Comparison of ENCODE assay signal across 27 cellular contexts in the genomic region with DNA sequence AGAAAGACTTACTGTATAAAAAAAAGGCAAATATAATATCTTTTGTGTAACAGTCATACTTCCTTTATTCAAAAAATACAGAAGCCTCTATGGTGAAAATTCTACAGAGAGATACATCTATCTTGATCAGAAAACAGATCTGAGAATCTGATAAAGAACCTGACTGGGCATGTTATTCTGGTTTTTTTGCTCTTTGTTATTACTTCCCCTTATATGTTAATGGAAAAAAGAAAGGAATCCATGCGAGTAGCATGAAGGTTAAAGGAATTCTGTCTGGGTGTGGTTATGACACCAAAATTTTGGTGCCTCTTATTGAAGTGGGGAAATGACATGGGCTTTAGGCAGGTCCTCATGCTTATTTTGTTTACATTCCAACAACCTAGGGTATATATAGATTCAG.
"Had no signal": no experiment of that assay in that cellular context is flagged by ENCODE, and none has a peak within 500 bp of the region (broad histone marks: within the 10 kb centered on the region; RNA-seq: fewer than 3 reads in every experiment).

No MANE protein-coding gene starts in this region.

- H2AFZ ChIP-seq: neural progenitor cell, parathyroid adenoma had no signal

- ATAC-seq: natural killer cell; psoas muscle; right cardiac atrium; right lobe of liver; stimulated activated effector memory CD8-positive, alpha-beta T cell treated with anti-CD3 and anti-CD28 coated beads, Interleukin-12 subunit alpha, Interleukin-12 subunit beta, amount 100 ng/mL, for 72 hours; stimulated activated naive B cell treated with anti-CD40 and anti-IgM and Interleukin-4, amounts not matched to agents 10 μg/mL and 1 μg/mL and 100 μg/mL, for 72 hours had no signal

- H3K27ac ChIP-seq: neural progenitor cell, ovary, parathyroid adenoma, psoas muscle, right lobe of liver, sigmoid colon, stomach, thoracic aorta, thyroid gland, tibial nerve, upper lobe of left lung, vagina had no signal

- DNase-seq: natural killer cell; occipital lobe; ovary; posterior cingulate gyrus; psoas muscle; right cardiac atrium; right lobe of liver; sigmoid colon; small intestine; stimulated activated CD4-positive, alpha-beta T cell treated with anti-CD3 and anti-CD28 coated beads, Interleukin-15, amount 100 ng/mL, for 24 hours; stimulated activated CD4-positive, alpha-beta T cell treated with anti-CD3 and anti-CD28 coated beads, Interleukin-2, amount 100 ng/mL, for 24 hours; stimulated activated CD4-positive, alpha-beta T cell treated with anti-CD3 and anti-CD28 coated beads, Interleukin-2, amount 100 ng/mL, for 48 hours; stimulated activated CD4-positive, alpha-beta T cell treated with anti-CD3 and anti-CD28 coated beads, Interleukin-4, amount 100 ng/mL, for 24 hours; stimulated activated naive B cell treated with anti-CD40 and anti-IgM and Interleukin-4, amounts not matched to agents 10 μg/mL and 1 μg/mL and 100 μg/mL, for 72 hours; stimulated activated naive CD4-positive, alpha-beta T cell treated with Interleukin-2 at 50 U/mL for 16 hours; stomach; thyroid gland; upper lobe of left lung had no signal

- H3K27ac Mint-ChIP-seq: natural killer cell; nephron; neural progenitor cell; progenitor cell of endocrine pancreas; stimulated activated effector memory CD8-positive, alpha-beta T cell treated with anti-CD3 and anti-CD28 coated beads, Interleukin-12 subunit alpha, Interleukin-12 subunit beta, amount 100 ng/mL, for 72 hours; stimulated activated naive B cell treated with anti-CD40 and anti-IgM and Interleukin-4, amounts not matched to agents 10 μg/mL and 1 μg/mL and 100 μg/mL, for 72 hours; stimulated activated naive CD8-positive, alpha-beta T cell treated with anti-CD3 and anti-CD28 coated beads, Interleukin-15, Interleukin-2, amounts not matched to agents 100 ng/mL and 50 ng/mL, for 24 hours had no signal

- H3K4me2 ChIP-seq: neural progenitor cell had no signal

- H3K9me3 Mint-ChIP-seq: nephron; neural progenitor cell; stimulated activated naive CD8-positive, alpha-beta T cell treated with anti-CD3 and anti-CD28 coated beads, Interleukin-15, Interleukin-2, amounts not matched to agents 100 ng/mL and 50 ng/mL, for 24 hours had no signal

- H3K27me3 Mint-ChIP-seq: progenitor cell of endocrine pancreas; stimulated activated naive B cell treated with anti-CD40 and anti-IgM and Interleukin-4, amounts not matched to agents 10 μg/mL and 1 μg/mL and 100 μg/mL, for 72 hours; stimulated activated naive CD8-positive, alpha-beta T cell treated with anti-CD3 and anti-CD28 coated beads, Interleukin-15, Interleukin-2, amounts not matched to agents 100 ng/mL and 50 ng/mL, for 24 hours had no signal

- H3K36me3 ChIP-seq: neural progenitor cell, ovary, right lobe of liver, sigmoid colon, stomach, thoracic aorta, thyroid gland, tibial nerve, upper lobe of left lung, vagina had no signal

- H3K4me1 ChIP-seq: neural progenitor cell, parathyroid adenoma, psoas muscle, right lobe of liver, stomach, thyroid gland, tibial nerve, upper lobe of left lung, vagina had no signal

- H3K4me1 Mint-ChIP-seq: natural killer cell; neural progenitor cell; stimulated activated effector memory CD8-positive, alpha-beta T cell treated with anti-CD3 and anti-CD28 coated beads, Interleukin-12 subunit alpha, Interleukin-12 subunit beta, amount 100 ng/mL, for 72 hours; stimulated activated naive B cell treated with anti-CD40 and anti-IgM and Interleukin-4, amounts not matched to agents 10 μg/mL and 1 μg/mL and 100 μg/mL, for 72 hours had no signal

- H3K36me3 Mint-ChIP-seq: natural killer cell; neural progenitor cell; stimulated activated effector memory CD8-positive, alpha-beta T cell treated with anti-CD3 and anti-CD28 coated beads, Interleukin-12 subunit alpha, Interleukin-12 subunit beta, amount 100 ng/mL, for 72 hours; stimulated activated naive B cell treated with anti-CD40 and anti-IgM and Interleukin-4, amounts not matched to agents 10 μg/mL and 1 μg/mL and 100 μg/mL, for 72 hours had no signal

- H3K9ac ChIP-seq: neural progenitor cell, parathyroid adenoma had no signal

- H3K9me3 ChIP-seq: ovary, psoas muscle, right lobe of liver, sigmoid colon, thoracic aorta, tibial nerve, upper lobe of left lung, vagina had no signal

- H3K4me3 ChIP-seq: neural progenitor cell, ovary, psoas muscle, right lobe of liver, sigmoid colon, stomach, thoracic aorta, thyroid gland, tibial nerve, upper lobe of left lung, vagina had no signal

- H3K79me2 ChIP-seq: parathyroid adenoma had no signal

- H3K4me3 Mint-ChIP-seq: natural killer cell; nephron; neural progenitor cell; stimulated activated effector memory CD8-positive, alpha-beta T cell treated with anti-CD3 and anti-CD28 coated beads, Interleukin-12 subunit alpha, Interleukin-12 subunit beta, amount 100 ng/mL, for 72 hours; stimulated activated naive B cell treated with anti-CD40 and anti-IgM and Interleukin-4, amounts not matched to agents 10 μg/mL and 1 μg/mL and 100 μg/mL, for 72 hours; stimulated activated naive CD8-positive, alpha-beta T cell treated with anti-CD3 and anti-CD28 coated beads, Interleukin-15, Interleukin-2, amounts not matched to agents 100 ng/mL and 50 ng/mL, for 24 hours had no signal

- H3K27me3 ChIP-seq: neural progenitor cell, ovary, right lobe of liver, sigmoid colon, stomach, thyroid gland, tibial nerve, upper lobe of left lung, vagina had no signal
